22 cellular contexts compared by ENCODE assay signal in the genomic region with DNA sequence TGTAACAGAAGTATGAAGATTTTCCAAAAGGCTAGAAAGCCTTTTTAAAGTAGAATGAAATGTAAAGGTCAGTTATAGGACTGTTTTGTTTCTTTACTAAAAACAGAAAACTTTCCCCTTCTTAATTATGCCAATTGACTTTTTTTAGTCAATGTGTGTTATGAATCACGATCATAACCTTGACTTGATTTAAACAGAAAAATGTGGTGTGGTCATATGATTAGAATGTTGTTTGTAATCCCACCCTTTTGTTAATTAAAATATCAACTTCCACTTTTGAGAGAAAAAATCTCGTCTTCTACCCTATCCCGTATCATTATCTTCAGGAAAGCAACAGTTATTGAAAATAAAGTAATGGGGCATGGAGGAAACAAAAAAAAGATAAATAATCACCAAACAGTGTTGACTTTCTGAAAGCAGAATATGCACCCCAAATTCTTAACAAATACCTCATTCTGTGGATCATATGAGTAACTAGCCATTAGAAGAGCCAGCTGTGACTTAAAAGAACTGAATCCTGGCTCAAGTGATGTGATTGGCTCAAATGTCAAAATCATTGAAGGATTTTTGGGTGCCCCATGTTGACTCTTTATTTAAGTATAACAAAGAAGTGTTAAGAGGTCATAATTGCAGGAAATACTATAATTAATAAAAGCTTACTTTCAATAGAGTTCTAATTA. TPM values are rescaled to one million over a fixed set of nuclear protein-coding genes. Genes with fewer than 3 reads are reported as not detected.
A peak's percentile ranks its signal among the peaks of the same experiment; 100 is the strongest.
DNase-seq lines count a peak whose midpoint lies in the region; ATAC-seq and TF ChIP-seq lines count a peak whose summit lies in the region.
"Had no signal": no experiment of that assay in that cellular context is flagged by ENCODE, and none has a peak within 500 bp of the region (broad histone marks: within the 10 kb centered on the region; RNA-seq: fewer than 3 reads in every experiment).

No MANE protein-coding gene starts in this region.

- H2BK15ac ChIP-seq in IMR-90 (ENCODE audit: low read depth, low read length) = no peak overlapping the region

- no peak overlapping the region for H2BK120ac ChIP-seq in IMR-90 (ENCODE audit: low read depth, low read length)

- CTCF ChIA-PET in IMR-90 (lab: Yijun Ruan, JAX) = interaction anchor here (0.5 kb wide), 1 partner anchor 24 kb away, joined by 4 read pairs; no protein-coding TSS in a partner anchor
- CTCF ChIA-PET in activated CD4-positive, alpha-beta T cell treated with anti-CD3 and anti-CD28 coated beads for 36 hours (lab: Charles Lee) = interaction anchor here (0.6 to 1.3 kb wide), 3 partner anchors 15 to 527 kb away, joined by 3 read pairs; no protein-coding TSS in a partner anchor

- peak; percentile 63 for ATAC-seq in IMR-90 (ENCODE audit: low read depth)
- no peak for ATAC-seq in natural killer cell treated with Interleukin-12 subunit alpha and Interleukin-12 subunit beta and Interleukin-15 and Interleukin-18, amount 100 ng/mL, for 72 hours
- no peak for ATAC-seq in activated CD4-positive, alpha-beta T cell treated with anti-CD3 and anti-CD28 coated beads for 36 hours
- ATAC-seq: Right ventricle myocardium inferior had no signal

- H3K4me1 ChIP-seq in IMR-90 (ENCODE audit: control insufficient read depth, insufficient read depth, low read length) = no peaks in the 10 kb centered on the region; the same call in 1 of the 2 replicates

- no peaks in the 10 kb centered on the region for H3K79me1 ChIP-seq in IMR-90 (ENCODE audit: low read depth in 1 of 2, low read length in 2 of 2)

- H3K27me3 ChIP-seq in IMR-90 (ENCODE audit: control insufficient read depth, insufficient read depth, low read length) = no peaks in the 10 kb centered on the region

- H3K9me3 Mint-ChIP-seq in osteocyte (ENCODE audit: unreplicated experiment) = no peaks in the 10 kb centered on the region
- no peaks in the 10 kb centered on the region for H3K9me3 Mint-ChIP-seq in natural killer cell treated with Interleukin-12 subunit alpha and Interleukin-12 subunit beta and Interleukin-15 and Interleukin-18, amount 100 ng/mL, for 72 hours
- no peaks in the 10 kb centered on the region for H3K9me3 Mint-ChIP-seq in activated CD4-positive, alpha-beta T cell treated with anti-CD3 and anti-CD28 coated beads for 36 hours (ENCODE audit: low read depth)
- H3K9me3 Mint-ChIP-seq: H9 had no signal

- peak overlapping the region; percentile 48; the same call in 1 of the 2 replicates for H3K4me2 ChIP-seq in IMR-90 (ENCODE audit: low read depth, low read length)

- no peak overlapping the region for H2AFZ ChIP-seq in IMR-90 (replicated peaks; ENCODE audit: low read length, poor library complexity)

- POLR2A ChIA-PET in IMR-90 (lab: Charles Lee; ENCODE audit: unreplicated experiment) = no interaction called here
- POLR2A ChIA-PET in activated CD4-positive, alpha-beta T cell treated with anti-CD3 and anti-CD28 coated beads for 36 hours (lab: Charles Lee) = no interaction called here

- H3K56ac ChIP-seq in IMR-90 (ENCODE audit: extremely low read depth, insufficient read depth, low read length) = no peak overlapping the region

- H3K27ac ChIP-seq in IMR-90 (ENCODE audit: insufficient read depth, low read length) = no peak overlapping the region

- DNase-seq in AG20443 (ENCODE audit: low spot score) (peak; percentile 20), IMR-90 (peak; percentile 23), dedifferentiated amniotic fluid mesenchymal stem cell (ENCODE audit: extremely low spot score) (peak; percentile 21), osteocyte (ENCODE audit: extremely low spot score, unreplicated experiment) (no peak), SK-N-DZ (ENCODE audit: low spot score) (no peak)
- no peak for DNase-seq in natural killer cell treated with Interleukin-12 subunit alpha and Interleukin-12 subunit beta and Interleukin-15 and Interleukin-18, amount 100 ng/mL, for 72 hours (ENCODE audit: low spot score)
- no peak for DNase-seq in activated CD4-positive, alpha-beta T cell treated with anti-CD3 and anti-CD28 coated beads for 36 hours
- DNase-seq: C1 segment of cervical spinal cord; DMS79 treated with DMSO at 0.1 percent for 48 hours; H9; Kasumi-1; MM.1S; NCI-H1092; NCI-H1436 treated with DMSO at 0.1 percent for 48 hours; NCI-H2029 treated with DMSO at 0.1 percent for 48 hours; NCI-H2171 treated with DMSO at 0.1 percent for 48 hours; NCI-H446; NCI-H526 treated with DMSO at 0.1 percent for 48 hours; NK-92 treated with Interleukin-12 subunit alpha and Interleukin-12 subunit beta, amount 100 ng/mL, for 24 hours had no signal

- no peak overlapping the region for H3K4me3 Mint-ChIP-seq in osteocyte (ENCODE audit: unreplicated experiment)
- H3K4me3 Mint-ChIP-seq in natural killer cell treated with Interleukin-12 subunit alpha and Interleukin-12 subunit beta and Interleukin-15 and Interleukin-18, amount 100 ng/mL, for 72 hours = no peak overlapping the region
- H3K4me3 Mint-ChIP-seq in activated CD4-positive, alpha-beta T cell treated with anti-CD3 and anti-CD28 coated beads for 36 hours = no peak overlapping the region
- H3K4me3 Mint-ChIP-seq: H9 had no signal

- no TSS peak for BruUV-seq in IMR-90 (replicated peaks; lab: Mats Ljungman, UMichigan)

- H4K20me1 ChIP-seq in IMR-90 (ENCODE audit: insufficient read depth, low read length) = no peaks in the 10 kb centered on the region

- no peaks in the 10 kb centered on the region for H3K36me3 ChIP-seq in IMR-90 (ENCODE audit: control insufficient read depth, insufficient read depth, low read length)

- H3K27ac Mint-ChIP-seq in osteocyte (ENCODE audit: unreplicated experiment) = peak overlapping the region; percentile 77
- no peak overlapping the region for H3K27ac Mint-ChIP-seq in natural killer cell treated with Interleukin-12 subunit alpha and Interleukin-12 subunit beta and Interleukin-15 and Interleukin-18, amount 100 ng/mL, for 72 hours
- H3K27ac Mint-ChIP-seq in activated CD4-positive, alpha-beta T cell treated with anti-CD3 and anti-CD28 coated beads for 36 hours = no peak overlapping the region

- no peak overlapping the region for H3K4me3 ChIP-seq in IMR-90 (ENCODE audit: insufficient read depth, low read depth, low read length)

- H3K4ac ChIP-seq in IMR-90 (ENCODE audit: low read depth, low read length) = no peak overlapping the region

- no peaks in the 10 kb centered on the region for H3K9me3 ChIP-seq in IMR-90 (ENCODE audit: control insufficient read depth, insufficient read depth, low read length)

- no peak overlapping the region for H3K9ac ChIP-seq in IMR-90 (ENCODE audit: low read depth, low read length)

- WGBS in IMR-90 (ENCODE audit: extremely low coverage in 2 of 2, insufficient read length in 1 of 2), 2 experiments = no CpG with 5 or more reads among the region's 3 CpGs

- intact Hi-C loops in IMR-90 (cut with micrococcal nuclease) = no loop called here
- intact Hi-C loops in activated CD4-positive, alpha-beta T cell treated with anti-CD3 and anti-CD28 coated beads for 36 hours (cut with DNase I, micrococcal nuclease) = loop anchor here in 1 of 2 experiments (10.0 kb wide), 1 partner anchor 533 kb away; no protein-coding TSS in a partner anchor

- no peaks in the 10 kb centered on the region for H3K36me3 Mint-ChIP-seq in osteocyte (ENCODE audit: unreplicated experiment)
- no peaks in the 10 kb centered on the region for H3K36me3 Mint-ChIP-seq in natural killer cell treated with Interleukin-12 subunit alpha and Interleukin-12 subunit beta and Interleukin-15 and Interleukin-18, amount 100 ng/mL, for 72 hours
- H3K36me3 Mint-ChIP-seq in activated CD4-positive, alpha-beta T cell treated with anti-CD3 and anti-CD28 coated beads for 36 hours (ENCODE audit: low read depth) = no peaks in the 10 kb centered on the region

- no peak overlapping the region for H4K5ac ChIP-seq in IMR-90 (ENCODE audit: low read depth, low read length)

- H2BK5ac ChIP-seq in IMR-90 (ENCODE audit: low read depth, low read length, poor library complexity, severe bottlenecking) = no peak overlapping the region

- H3K9me1 ChIP-seq in IMR-90 (ENCODE audit: insufficient read depth, low read length) = no peaks in the 10 kb centered on the region

- no peak overlapping the region for H2AK9ac ChIP-seq in IMR-90 (replicated peaks; ENCODE audit: low read depth, low read length, poor library complexity)

- no peak overlapping the region for H3K23ac ChIP-seq in IMR-90 (ENCODE audit: low read depth, low read length)

- TF ChIP-seq POLR2A in IMR-90 (IDR thresholded peaks at IDR 0.05; ENCODE audit: low read depth, low read length) = no peak

- H2BK20ac ChIP-seq in IMR-90 (ENCODE audit: low read depth, low read length) = no peak overlapping the region

- no peaks in the 10 kb centered on the region for H3K27me3 Mint-ChIP-seq in osteocyte (ENCODE audit: unreplicated experiment)
- H3K27me3 Mint-ChIP-seq in natural killer cell treated with Interleukin-12 subunit alpha and Interleukin-12 subunit beta and Interleukin-15 and Interleukin-18, amount 100 ng/mL, for 72 hours = peaks cover 13 to 20% of the 10 kb centered on the region in 2 donors
- H3K27me3 Mint-ChIP-seq in activated CD4-positive, alpha-beta T cell treated with anti-CD3 and anti-CD28 coated beads for 36 hours = peaks cover 6% of the 10 kb centered on the region

- no peak for TF ChIP-seq RAD21 in IMR-90 (IDR thresholded peaks at IDR 0.05; ENCODE audit: low read length)

- in situ Hi-C loops in IMR-90 (cut with MboI; ENCODE audit: low sequenced_read_pairs) = no loop called here

- no peak overlapping the region for H3K18ac ChIP-seq in IMR-90 (ENCODE audit: low read depth, low read length)

- no peak for TF ChIP-seq CTCF in IMR-90 (conservative IDR thresholded peaks at IDR 0.05; ENCODE audit: low read depth, low read length)
- TF ChIP-seq CTCF in osteocyte (IDR thresholded peaks at IDR 0.05) = no peak

- no peak overlapping the region for H2AK5ac ChIP-seq in IMR-90 (ENCODE audit: low read depth, low read length)

- H3K4me1 Mint-ChIP-seq in osteocyte (ENCODE audit: unreplicated experiment) = peaks cover 18% of the 10 kb centered on the region
- H3K4me1 Mint-ChIP-seq in natural killer cell treated with Interleukin-12 subunit alpha and Interleukin-12 subunit beta and Interleukin-15 and Interleukin-18, amount 100 ng/mL, for 72 hours (ENCODE audit: low read depth in 2 of 2) = no peaks in the 10 kb centered on the region
- no peaks in the 10 kb centered on the region for H3K4me1 Mint-ChIP-seq in activated CD4-positive, alpha-beta T cell treated with anti-CD3 and anti-CD28 coated beads for 36 hours

- no peak overlapping the region for H4K91ac ChIP-seq in IMR-90 (ENCODE audit: insufficient read depth, low read depth, low read length)

- H3K14ac ChIP-seq in IMR-90 (replicated peaks; ENCODE audit: low read depth, low read length) = no peak overlapping the region

- H4K8ac ChIP-seq in IMR-90 (ENCODE audit: low read depth in 2 of 2, low read length in 2 of 2) = no peak overlapping the region

- dilution Hi-C loops in IMR-90 (cut with HindIII; ENCODE audit: low sequenced_read_pairs, unreplicated experiment) = no loop called here

RNA-seq across cellular contexts. Expression of a gene that starts 32.3 kb away (rescaled TPM):
- 1.6 and 2.2 TPM in 2 replicates for total RNA-seq in IMR-90 (2012; rRNA removed)
- 1.0 and 1.4 TPM in 2 replicates for polyA plus RNA-seq in IMR-90 (2012; rRNA removed)
- polyA plus RNA-seq in IMR-90 (2012; cell fraction: cytosol; rRNA removed) = 0.45 and 0.50 TPM in 2 replicates
- polyA plus RNA-seq in IMR-90 (2012; cell fraction: nucleus; rRNA removed; ENCODE audit: low replicate concordance) = 0.26 and 1.4 TPM in 2 replicates
- total RNA-seq in osteocyte = 7.9 and 8.4 TPM in 2 replicates
- polyA plus RNA-seq in SK-N-DZ (2014; cell fraction: cytosol; rRNA removed) = not detected in 2 replicates
- polyA plus RNA-seq in SK-N-DZ (2014; cell fraction: nucleus; rRNA removed) = not detected in 2 replicates
- not detected for total RNA-seq in natural killer cell treated with Interleukin-12 subunit alpha and Interleukin-12 subunit beta and Interleukin-15 and Interleukin-18, amount 100 ng/mL, for 72 hours
- not detected for total RNA-seq in activated CD4-positive, alpha-beta T cell treated with anti-CD3 and anti-CD28 coated beads for 36 hours
- total RNA-seq: OCI-LY7, SK-MEL-5 had no signal

Comparison
In these comparisons a context has a peak if more than half of its experiments do, and no peak if none do; other contexts are left out.
1. DNase-seq: peak in AG20443 (single experiment), IMR-90 (single experiment) and dedifferentiated amniotic fluid mesenchymal stem cell (single experiment); none in osteocyte (single experiment), SK-N-DZ (single experiment), natural killer cell treated with Interleukin-12 subunit alpha and Interleukin-12 subunit beta and Interleukin-15 and Interleukin-18, amount 100 ng/mL, for 72 hours (single experiment) and activated CD4-positive, alpha-beta T cell treated with anti-CD3 and anti-CD28 coated beads for 36 hours (single experiment).